In the genomic region with DNA sequence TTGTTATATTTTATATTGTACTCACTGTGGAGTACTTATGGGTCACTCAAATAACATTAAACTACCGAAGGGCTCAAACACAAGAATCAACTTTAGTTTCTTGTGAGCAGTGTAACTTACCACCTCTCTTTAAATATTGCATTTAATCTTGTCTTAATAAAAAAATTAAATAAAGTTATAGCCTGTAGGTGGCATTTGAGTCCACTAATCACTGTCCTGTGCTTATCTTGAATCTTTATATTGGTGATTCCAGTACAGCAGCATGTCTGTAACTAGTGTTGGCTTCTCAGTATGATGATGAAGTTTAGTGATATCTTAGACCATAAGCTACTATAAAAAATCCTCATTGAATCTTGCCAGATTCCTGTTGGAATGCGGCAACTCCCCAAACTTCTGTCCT, we compare ENCODE assay signal across 12 cellular contexts.
A peak's percentile ranks its signal among the peaks of the same experiment; 100 is the strongest.
DNase-seq lines count a peak whose midpoint lies in the region; ATAC-seq and TF ChIP-seq lines count a peak whose summit lies in the region.
"Had no signal": no experiment of that assay in that cellular context is flagged by ENCODE, and none has a peak within 500 bp of the region (broad histone marks: within the 10 kb centered on the region; RNA-seq: fewer than 3 reads in every experiment).

No MANE protein-coding gene starts in this region.

- ATAC-seq in Right ventricle myocardium inferior = peak; percentile 52
- ATAC-seq: GM12878; stimulated activated effector memory CD8-positive, alpha-beta T cell treated with anti-CD3 and anti-CD28 coated beads, Interleukin-12 subunit alpha, Interleukin-12 subunit beta, amount 100 ng/mL, for 72 hours had no signal

- in situ Hi-C loops in GM13976 (cut with MboI; ENCODE audit: low sequenced_read_pairs, unreplicated experiment) = no loop called here

- no peak for DNase-seq in Right ventricle myocardium inferior (ENCODE audit: missing footprints)
- no peak for DNase-seq in cardiac septum (ENCODE audit: low spot score)
- DNase-seq in RWPE1 (ENCODE audit: low spot score) = peak; percentile 16
- peak; percentile 54 for DNase-seq in fibroblast of peridontal ligament (ENCODE audit: extremely low read depth)
- DNase-seq in tibial artery = no peak
- no peak for DNase-seq in cerebellar cortex (ENCODE audit: low spot score)
- DNase-seq in GM13976 (ENCODE audit: low spot score) = no peak
- no peak for DNase-seq in NCI-H2227 treated with DMSO at 0.1 percent for 48 hours (lab: John Stamatoyannopoulos, UW)
- DNase-seq: CD4-positive, CD25-positive, alpha-beta regulatory T cell had no signal

- H3K27me3 ChIP-seq in tibial artery = no peaks in the 10 kb centered on the region
- H3K27me3 ChIP-seq: ascending aorta had no signal

- H3K36me3 ChIP-seq in tibial artery = no peaks in the 10 kb centered on the region
- H3K36me3 ChIP-seq: ascending aorta had no signal

- no peaks in the 10 kb centered on the region for H3K4me1 ChIP-seq in tibial artery
- H3K4me1 ChIP-seq: ascending aorta had no signal

- CTCF ChIA-PET in RWPE1 (lab: Yijun Ruan, JAX) = no interaction called here

- intact Hi-C loops in Right ventricle myocardium inferior (cut with DNase I) (loop anchor here (5.0 to 10.0 kb wide), 3 partner anchors 514 to 859 kb away; no protein-coding TSS in a partner anchor), cardiac septum (cut with DNase I) (loop anchor here (5.0 kb wide), 1 partner anchor 859 kb away; no protein-coding TSS in a partner anchor), tibial artery (cut with DNase I; ENCODE audit: low total_unique reads) (no loop called here)

- no peak overlapping the region for H3K4me3 ChIP-seq in tibial artery
- H3K4me3 ChIP-seq: ascending aorta, GM12878 had no signal

- no peaks in the 10 kb centered on the region for H3K9me3 ChIP-seq in tibial artery

- POLR2A ChIA-PET in RWPE1 (lab: Yijun Ruan, JAX; ENCODE audit: low non-redundant PET) = no interaction called here

- H3K27ac ChIP-seq in RWPE1 (no peak overlapping the region), tibial artery (no peak overlapping the region)
- H3K27ac ChIP-seq: ascending aorta had no signal

- peak; percentile 32; the same call in 1 of the 2 replicates for TF ChIP-seq CTCF in RWPE1 (conservative IDR thresholded peaks at IDR 0.05; ENCODE audit: low read depth)
- peak; percentile 38 to 49 for TF ChIP-seq CTCF in tibial artery (IDR thresholded peaks at IDR 0.05)
- no peak for TF ChIP-seq CTCF in GM13976 (IDR thresholded peaks at IDR 0.05; ENCODE audit: borderline replicate concordance, control extremely low read depth, extremely low read depth, insufficient read depth, missing control alignments)

Comparison
In these comparisons a context has a peak if more than half of its experiments do, and no peak if none do; other contexts are left out.
1. DNase-seq: peak in RWPE1 (single experiment) and fibroblast of peridontal ligament (single experiment); none in Right ventricle myocardium inferior (single experiment), cardiac septum (single experiment), tibial artery (0 of 2), cerebellar cortex (single experiment), GM13976 (single experiment) and NCI-H2227 treated with DMSO at 0.1 percent for 48 hours (single experiment).